Comparison of ENCODE assay signal across 13 cellular contexts in genomic region chr1:25590096-25590824, GRCh38. TPM values are rescaled to one million over a fixed set of nuclear protein-coding genes. Genes with fewer than 3 reads are reported as not detected.
DNase-seq lines count a peak whose midpoint lies in the region; ATAC-seq and TF ChIP-seq lines count a peak whose summit lies in the region.
"Had no signal": no experiment of that assay in that cellular context is flagged by ENCODE, and none has a peak within 500 bp of the region (broad histone marks: within the 10 kb centered on the region; RNA-seq: fewer than 3 reads in every experiment).

No MANE protein-coding gene starts in this region.

- no peak overlapping the region for H3K27ac ChIP-seq in Panc1 (ENCODE audit: low read length)
- H3K27ac ChIP-seq: adrenal gland, uterus had no signal

- H3K9me3 ChIP-seq in Panc1 (ENCODE audit: control insufficient read depth, insufficient read depth, low read depth, low read length): no peaks in the 10 kb centered on the region
- H3K9me3 ChIP-seq: adrenal gland, uterus had no signal

- POLR2A ChIA-PET in BJ (lab: Charles Lee): no interaction called here
- POLR2A ChIA-PET in Panc1 (lab: Charles Lee): no interaction called here
- POLR2A ChIA-PET in naive thymus-derived CD8-positive, alpha-beta T cell (lab: Charles Lee): no interaction called here

- no peaks in the 10 kb centered on the region; the same call in 1 of the 2 replicates for H3K27me3 ChIP-seq in BJ (ENCODE audit: control insufficient read depth, insufficient read depth, low read length)
- H3K27me3 ChIP-seq in Panc1 (ENCODE audit: control insufficient read depth, insufficient read depth, low read length): no peaks in the 10 kb centered on the region
- H3K27me3 ChIP-seq: adrenal gland, uterus had no signal

- peak overlapping the region in 8 of 10 donors; percentile 34 to 84 (median 68) for H3K27ac Mint-ChIP-seq in naive thymus-derived CD8-positive, alpha-beta T cell
- H3K27ac Mint-ChIP-seq: B cell, naive B cell had no signal

- no peaks in the 10 kb centered on the region for H3K27me3 Mint-ChIP-seq in naive thymus-derived CD8-positive, alpha-beta T cell

- H3K9me3 Mint-ChIP-seq in naive thymus-derived CD8-positive, alpha-beta T cell: no peaks in the 10 kb centered on the region

- H3K4me1 Mint-ChIP-seq in naive thymus-derived CD8-positive, alpha-beta T cell: peaks cover 10 to 22% (median 15%) of the 10 kb centered on the region in 4 donors

- in situ Hi-C loops in Panc1 (cut with HindIII; ENCODE audit: low pct_unique_long_range_greater_than_20kb, low sequenced_read_pairs): no loop called here

- intact Hi-C loops in Panc1 (cut with micrococcal nuclease; ENCODE audit: unreplicated experiment): no loop called here

- DNase-seq in BJ (ENCODE audit: low read depth): no peak
- DNase-seq in Panc1 (ENCODE audit: low read depth, low spot score): no peak
- peak; percentile 67 for DNase-seq in fibroblast of the aortic adventitia (ENCODE audit: low read depth)
- DNase-seq in naive thymus-derived CD8-positive, alpha-beta T cell: no peak
- no peak for DNase-seq in NCI-H82 treated with DMSO at 0.1 percent for 48 hours (lab: John Stamatoyannopoulos, UW; ENCODE audit: unreplicated experiment)
- DNase-seq: GOT3, naive B cell, uterus had no signal

- BruUV-seq in Panc1 (replicated peaks; lab: Mats Ljungman, UMichigan): no TSS peak

- TF ChIP-seq CTCF in BJ (IDR thresholded peaks at IDR 0.05; ENCODE audit: insufficient read depth, low read depth, low read length): peak; percentile 24; the same call in 1 of the 2 replicates
- no peak for TF ChIP-seq CTCF in Panc1 (IDR thresholded peaks at IDR 0.05)
- TF ChIP-seq CTCF in fibroblast of the aortic adventitia (IDR thresholded peaks at IDR 0.05; ENCODE audit: insufficient read depth, low read length): peak; percentile 38

- no peaks in the 10 kb centered on the region for H3K36me3 Mint-ChIP-seq in naive thymus-derived CD8-positive, alpha-beta T cell
- H3K36me3 Mint-ChIP-seq: naive B cell had no signal

- no peaks in the 10 kb centered on the region for H3K4me1 ChIP-seq in Panc1 (ENCODE audit: control insufficient read depth, insufficient read depth, low read length)
- H3K4me1 ChIP-seq: adrenal gland, uterus had no signal

- CTCF ChIA-PET in BJ (lab: Yijun Ruan, JAX) (interaction anchor here (1.0 to 1.7 kb wide), 4 partner anchors 13 to 18 kb away, joined by 4 to 6 read pairs (median 4); no protein-coding TSS in a partner anchor), Panc1 (lab: Charles Lee) (interaction anchor here (0.6 to 0.9 kb wide), 2 partner anchors 17 to 214 kb away, joined by 3 to 4 read pairs; no protein-coding TSS in a partner anchor)

- H3K4me3 Mint-ChIP-seq in naive thymus-derived CD8-positive, alpha-beta T cell: peak overlapping the region in 3 of 10 donors; percentile 6 to 47 (median 24)
- H3K4me3 Mint-ChIP-seq: B cell, naive B cell had no signal

- no peaks in the 10 kb centered on the region for H3K36me3 ChIP-seq in BJ (ENCODE audit: control insufficient read depth, insufficient read depth, low read length)
- H3K36me3 ChIP-seq in Panc1 (ENCODE audit: control insufficient read depth, insufficient read depth, low read length): no peaks in the 10 kb centered on the region
- H3K36me3 ChIP-seq: adrenal gland, uterus had no signal

- ATAC-seq in Panc1 (peak; percentile 53; the same call in 1 of the 2 replicates), GM18867 (IDR thresholded peaks at IDR 0.05; ENCODE audit: unreplicated experiment) (no peak), HG03159 (IDR thresholded peaks at IDR 0.05; ENCODE audit: unreplicated experiment) (no peak), HG03280 (IDR thresholded peaks at IDR 0.05; ENCODE audit: unreplicated experiment) (no peak)
- ATAC-seq in naive thymus-derived CD8-positive, alpha-beta T cell: peak; percentile 50 to 62

- H3K4me3 ChIP-seq in BJ (ENCODE audit: low read depth, low read length): no peak overlapping the region
- H3K4me3 ChIP-seq in Panc1 (ENCODE audit: low read depth in 2 of 2, low read length in 2 of 2): no peak overlapping the region
- H3K4me3 ChIP-seq in fibroblast of the aortic adventitia (ENCODE audit: low read depth, low read length): no peak overlapping the region
- H3K4me3 ChIP-seq: adrenal gland, uterus had no signal

RNA-seq across cellular contexts. Expression of gene MAN1C1, which starts 26.3 kb away (rescaled TPM):
- polyA plus RNA-seq in BJ (2011; rRNA removed): 0.98 and 1.1 TPM in 2 replicates
- 0.14 and 0.93 TPM in 2 replicates for polyA minus RNA-seq in BJ (2011; rRNA and poly(A)+ RNA removed)
- total RNA-seq in Panc1 (2021; ENCODE audit: unreplicated experiment) (1.5 TPM), fibroblast of the aortic adventitia (ENCODE audit: low replicate concordance) (6.6 and 32.0 TPM in 2 replicates)
- 1.8 TPM for polyA plus RNA-seq in Panc1 (2012; ENCODE audit: insufficient read length)
- 10 to 100 TPM; 46.0 to 47.2 TPM for total RNA-seq in naive thymus-derived CD8-positive, alpha-beta T cell
- polyA plus RNA-seq in naive thymus-derived CD8-positive, alpha-beta T cell: 10 to 100 TPM; 11.3 to 48.3 (median 11.7) TPM

RNA-seq across cellular contexts. Expression of gene LDLRAP1, which starts 46.9 kb away (rescaled TPM):
- polyA plus RNA-seq in BJ (2011; rRNA removed): 17.1 and 27.2 TPM in 2 replicates
- 14.3 and 18.1 TPM in 2 replicates for polyA minus RNA-seq in BJ (2011; rRNA and poly(A)+ RNA removed)
- total RNA-seq in Panc1 (2021; ENCODE audit: unreplicated experiment): 23.1 TPM
- polyA plus RNA-seq in Panc1 (2012; ENCODE audit: insufficient read length): 29.0 TPM
- total RNA-seq in fibroblast of the aortic adventitia (ENCODE audit: low replicate concordance): 5.3 and 12.4 TPM in 2 replicates
- total RNA-seq in naive thymus-derived CD8-positive, alpha-beta T cell: 100 to 1,000 TPM; 361 to 364 TPM
- polyA plus RNA-seq in naive thymus-derived CD8-positive, alpha-beta T cell: 100 to 1,000 TPM; 387 to 877 (median 421) TPM

Comparison
In these comparisons a context has a peak if more than half of its experiments do, and no peak if none do; other contexts are left out.
1. ATAC-seq: peak in Panc1 (single experiment) and naive thymus-derived CD8-positive, alpha-beta T cell (2 of 2); none in GM18867 (single experiment), HG03159 (single experiment) and HG03280 (single experiment).
2. RNA of gene LDLRAP1, which starts 46.9 kb away (total RNA-seq): 361 to 364 TPM in naive thymus-derived CD8-positive, alpha-beta T cell; 23.1 TPM in Panc1 (single experiment) and 5.3 to 12.4 TPM in fibroblast of the aortic adventitia; every median in the first group is over 10 times any median in the second.